In genomic region chr16:86854895-86855294, GRCh38 we compare ENCODE assay signal across 28 cellular contexts.
DNase-seq lines count a peak whose midpoint lies in the region; ATAC-seq, FAIRE-seq and TF ChIP-seq lines count a peak whose summit lies in the region.
"Had no signal": no experiment of that assay in that cellular context is flagged by ENCODE, and none has a peak within 500 bp of the region (broad histone marks: within the 10 kb centered on the region; RNA-seq: fewer than 3 reads in every experiment).

No MANE protein-coding gene starts in this region.

- H3K4me1 ChIP-seq in kidney (ENCODE audit: control insufficient read depth in 1 of 2, insufficient read depth in 1 of 2, low read depth in 1 of 2, low read length in 2 of 2) = no peaks in the 10 kb centered on the region
- H3K4me1 ChIP-seq: lower lobe of right lung, SJCRH30, spleen had no signal

- H3K9ac ChIP-seq in kidney (ENCODE audit: low read length in 2 of 2) = no peak overlapping the region

- H3K27me3 ChIP-seq in AG04450 (ENCODE audit: control insufficient read depth, insufficient read depth, low read length) = peaks cover 3% of the 10 kb centered on the region
- H3K27me3 ChIP-seq: SJCRH30 had no signal

- H3K4me3 ChIP-seq in AG04450 (ENCODE audit: low read depth, low read length) (no peak overlapping the region), HFF-Myc (replicated peaks; ENCODE audit: low read depth, low read length) (no peak overlapping the region), kidney (ENCODE audit: low read length in 2 of 2) (no peak overlapping the region)
- H3K4me3 ChIP-seq: K562, lower lobe of right lung, SJCRH30, spleen, suprapubic skin had no signal

- CTCF ChIA-PET in AG04450 (lab: Charles Lee) = no interaction called here

- POLR2A ChIA-PET in AG04450 (lab: Yijun Ruan, JAX) = interaction anchor here (0.9 kb wide), 1 partner anchor 279 kb away, joined by 3 read pairs; no protein-coding TSS in a partner anchor

- peak; percentile 24 for DNase-seq in AG04450 (ENCODE audit: low read depth, low spot score)
- DNase-seq in HFF-Myc (ENCODE audit: extremely low read depth, low read depth) = peak; percentile 26
- DNase-seq in dedifferentiated amniotic fluid mesenchymal stem cell (ENCODE audit: extremely low spot score) = peak; percentile 36
- peak; percentile 0 for DNase-seq in kidney glomerular epithelial cell (lab: John Stamatoyannopoulos, UW)
- no peak for DNase-seq in kidney
- DNase-seq in C1 segment of cervical spinal cord (lab: John Stamatoyannopoulos, UW) = no peak
- no peak for DNase-seq in COLO829 (ENCODE audit: low spot score)
- DNase-seq: activated CD4-positive, alpha-beta T cell treated with anti-CD3 and anti-CD28 coated beads, Interleukin-2, amount 50 U/mL, for 48 hours; activated naive CD8-positive, alpha-beta T cell treated with anti-CD3 and anti-CD28 coated beads for 36 hours; effector CD8-positive, alpha-beta T cell; erythroblast; islet precursor cell; lower lobe of right lung; naive B cell; NCI-H1436; NCI-H524; NK-92 treated with Interleukin-12 subunit alpha and Interleukin-12 subunit beta, amount 100 ng/mL, for 24 hours; occipital lobe; SJCRH30; stimulated activated CD4-positive, alpha-beta T cell treated with anti-CD3 and anti-CD28 coated beads, Interleukin-2, amount 100 ng/mL, for 48 hours; T-cell had no signal

- FAIRE-seq in kidney (lab: Jason Lieb, UNC) = no peak
- FAIRE-seq: K562, urothelium cell line had no signal

- TF ChIP-seq CTCF in AG04450 (IDR thresholded peaks at IDR 0.05; ENCODE audit: low read depth, low read length) (no peak), HFF-Myc (IDR thresholded peaks at IDR 0.05; ENCODE audit: low read depth, low read length, missing control alignments) (no peak), kidney (IDR thresholded peaks at IDR 0.05; ENCODE audit: borderline replicate concordance, extremely low read depth, insufficient read depth) (no peak)

- ATAC-seq in SK-N-SH treated with all-trans-retinoic acid at 6 μM for 48 hours = no peak
- ATAC-seq: K562; lower lobe of right lung; Panc1; stimulated activated effector memory CD8-positive, alpha-beta T cell treated with anti-CD3 and anti-CD28 coated beads, Interleukin-12 subunit alpha, Interleukin-12 subunit beta, amount 100 ng/mL, for 72 hours; T-cell had no signal

- peak overlapping the region; percentile 52 for H3K27ac ChIP-seq in AG04450 (ENCODE audit: low read depth, low read length)
- no peak overlapping the region for H3K27ac ChIP-seq in kidney (ENCODE audit: low read depth in 2 of 2, low read length in 2 of 2)
- H3K27ac ChIP-seq: lower lobe of right lung, SJCRH30, spleen, suprapubic skin had no signal

- intact Hi-C loops in kidney (cut with DNase I) = no loop called here

- H3K36me3 ChIP-seq in kidney (ENCODE audit: control insufficient read depth in 1 of 2, insufficient read depth in 2 of 2, low read length in 2 of 2) = no peaks in the 10 kb centered on the region
- H3K36me3 ChIP-seq: lower lobe of right lung, SJCRH30, spleen, suprapubic skin had no signal

- peaks cover 2% of the 10 kb centered on the region; the same call in 1 of the 2 replicates for H3K9me3 ChIP-seq in AG04450 (ENCODE audit: control insufficient read depth, insufficient read depth, low read length)
- no peaks in the 10 kb centered on the region for H3K9me3 ChIP-seq in kidney (ENCODE audit: control insufficient read depth in 1 of 2, low read length in 2 of 2)
- H3K9me3 ChIP-seq: lower lobe of right lung, SJCRH30, spleen, suprapubic skin had no signal

TF ChIP-seq in SK-N-SH treated with all-trans-retinoic acid at 6 μM for 48 hours, 23 proteins besides CTCF, POLR2A, EP300 and RAD21:
- TF ChIP-seq ZFP30 (CRISPR knock-in tag; IDR thresholded peaks at IDR 0.05) (no peak), ZNF565 (CRISPR knock-in tag; conservative IDR thresholded peaks at IDR 0.05; ENCODE audit: low read depth) (no peak), TCF4 (CRISPR knock-in tag; IDR thresholded peaks at IDR 0.05; ENCODE audit: borderline replicate concordance) (no peak), ESRRG (CRISPR knock-in tag; IDR thresholded peaks at IDR 0.05) (no peak), CREB5 (CRISPR knock-in tag; IDR thresholded peaks at IDR 0.05; ENCODE audit: low read depth) (no peak), BACH2 (CRISPR knock-in tag; IDR thresholded peaks at IDR 0.05; ENCODE audit: borderline replicate concordance) (no peak), PATZ1 (CRISPR knock-in tag; IDR thresholded peaks at IDR 0.05; ENCODE audit: borderline replicate concordance) (no peak), PPARA (CRISPR knock-in tag; IDR thresholded peaks at IDR 0.05; ENCODE audit: borderline replicate concordance) (no peak), ARNTL (CRISPR knock-in tag; IDR thresholded peaks at IDR 0.05; ENCODE audit: borderline replicate concordance, low read depth) (no peak), ZNF8 (CRISPR knock-in tag; IDR thresholded peaks at IDR 0.05) (no peak), TOX (CRISPR knock-in tag; IDR thresholded peaks at IDR 0.05; ENCODE audit: borderline replicate concordance) (no peak), CSRNP3 (CRISPR knock-in tag; IDR thresholded peaks at IDR 0.05) (no peak)

Comparison
In these comparisons a context has a peak if more than half of its experiments do, and no peak if none do; other contexts are left out.
1. DNase-seq: peak in AG04450 (single experiment), HFF-Myc (single experiment), dedifferentiated amniotic fluid mesenchymal stem cell (single experiment) and kidney glomerular epithelial cell (single experiment); none in kidney (single experiment), C1 segment of cervical spinal cord (0 of 14) and COLO829 (single experiment).